Comparison of ENCODE assay signal across 8 cellular contexts in genomic region chr11:63915961-63916836, GRCh38. TPM values are rescaled to one million over a fixed set of nuclear protein-coding genes. Genes with fewer than 3 reads are reported as not detected.
DNase-seq lines count a peak whose midpoint lies in the region; ATAC-seq and TF ChIP-seq lines count a peak whose summit lies in the region.

No MANE protein-coding gene starts in this region.

- H3K9ac ChIP-seq in HUES64 (ENCODE audit: low read depth, low read length), result peak overlapping the region; percentile 94

- in situ Hi-C loops in SK-MEL-5 (cut with HindIII; ENCODE audit: low pct_unique_long_range_greater_than_20kb, low sequenced_read_pairs), result no loop called here

- H3K36me3 ChIP-seq in HUES64 (ENCODE audit: insufficient read depth, low read length) (peaks cover 30% of the 10 kb centered on the region), tibial artery (no peaks in the 10 kb centered on the region)

- H3K4me3 ChIP-seq in HUES64 (ENCODE audit: low read length) (peak overlapping the region; percentile 70), choroid plexus epithelial cell (ENCODE audit: low read depth, low read length) (peak overlapping the region; percentile 52), tibial artery (peak overlapping the region; percentile 54 to 63)

- under 1% methylated on average over 56 of the region's 56 CpGs for WGBS in HUES64

- no peak overlapping the region for H3K27ac Mint-ChIP-seq in memory B cell

- peaks cover 14% of the 10 kb centered on the region; the same call in 1 of the 2 replicates for H3K4me1 ChIP-seq in HUES64 (ENCODE audit: insufficient read depth, low read length)
- peaks cover 0 to 60% (median 55%) of the 10 kb centered on the region in 4 donors for H3K4me1 ChIP-seq in tibial artery

- no peaks in the 10 kb centered on the region for H3K36me3 Mint-ChIP-seq in memory B cell

- H3K27me3 ChIP-seq in HUES64 (ENCODE audit: insufficient read depth, low read length) (no peaks in the 10 kb centered on the region), tibial artery (no peaks in the 10 kb centered on the region)

- TF ChIP-seq CTCF in choroid plexus epithelial cell (conservative IDR thresholded peaks at IDR 0.05; ENCODE audit: low read depth, low read length) (peak; percentile 54), tibial artery (IDR thresholded peaks at IDR 0.05) (peak; percentile 21 to 49)

- H3K4me1 Mint-ChIP-seq in memory B cell, result peaks cover 11% of the 10 kb centered on the region

- ATAC-seq in memory B cell (ENCODE audit: low read depth), result peak; percentile 27
- ATAC-seq in GM21529 (IDR thresholded peaks at IDR 0.05; ENCODE audit: unreplicated experiment), result no peak
- no peak for ATAC-seq in HG03175 (IDR thresholded peaks at IDR 0.05; ENCODE audit: unreplicated experiment)

- H3K27me3 Mint-ChIP-seq in memory B cell, result peaks cover 2% of the 10 kb centered on the region

- H3K4me3 Mint-ChIP-seq in memory B cell, result peak overlapping the region; percentile 88

- peak; percentile 18 for DNase-seq in DMS114 treated with DMSO at 0.1 percent for 48 hours (lab: John Stamatoyannopoulos, UW; ENCODE audit: unreplicated experiment)
- peak; percentile 38 for DNase-seq in SK-MEL-5 (ENCODE audit: low read depth, low spot score)
- DNase-seq in choroid plexus epithelial cell (ENCODE audit: low read depth), result peak; percentile 24
- DNase-seq in memory B cell (ENCODE audit: low spot score in 2 of 2), result no peak
- DNase-seq in tibial artery, result peak in 1 of 2 donors; percentile 79

- H3K27ac ChIP-seq in HUES64 (ENCODE audit: low read depth, low read length) (peak overlapping the region; percentile 100), tibial artery (peak overlapping the region; percentile 87 to 95)

- no peaks in the 10 kb centered on the region for H3K9me3 Mint-ChIP-seq in memory B cell

- H3K9me3 ChIP-seq in HUES64 (ENCODE audit: insufficient read depth, low read depth, low read length) (no peaks in the 10 kb centered on the region), tibial artery (no peaks in the 10 kb centered on the region)

- intact Hi-C loops in tibial artery (cut with DNase I; ENCODE audit: low total_unique reads), result no loop called here

RNA-seq across cellular contexts. Expression of gene RCOR2, which starts 0.8 kb away (rescaled TPM):
- polyA plus RNA-seq in HUES64 (2013, experiment 1 of 2), result 55.5 TPM
- polyA plus RNA-seq in HUES64 (2013, experiment 2 of 2), result 56.6 TPM
- 0.63 and 0.80 TPM in 2 replicates for total RNA-seq in SK-MEL-5 (2014; rRNA removed; shearing (Covaris generic))
- 1.4 and 1.8 TPM in 2 replicates for polyA plus RNA-seq in SK-MEL-5 (2015; cell fraction: cytosol; rRNA removed)
- polyA plus RNA-seq in SK-MEL-5 (2015; cell fraction: nucleus; rRNA removed), result 1.9 and 2.9 TPM in 2 replicates

RNA-seq across cellular contexts. Expression of gene NAA40, which starts 22.6 kb away (rescaled TPM):
- 28.0 TPM for polyA plus RNA-seq in HUES64 (2013, experiment 1 of 2)
- 22.5 TPM for polyA plus RNA-seq in HUES64 (2013, experiment 2 of 2)
- total RNA-seq in SK-MEL-5 (2014; rRNA removed; shearing (Covaris generic)), result 8.7 and 10.0 TPM in 2 replicates
- polyA plus RNA-seq in SK-MEL-5 (2015; cell fraction: cytosol; rRNA removed), result 16.6 and 20.7 TPM in 2 replicates
- 82.2 and 103 TPM in 2 replicates for polyA plus RNA-seq in SK-MEL-5 (2015; cell fraction: nucleus; rRNA removed)

RNA-seq across cellular contexts. Expression of gene COX8A, which starts 58.2 kb away (rescaled TPM):
- 427 TPM for polyA plus RNA-seq in HUES64 (2013, experiment 1 of 2)
- 435 TPM for polyA plus RNA-seq in HUES64 (2013, experiment 2 of 2)
- total RNA-seq in SK-MEL-5 (2014; rRNA removed; shearing (Covaris generic)), result 583 and 585 TPM in 2 replicates
- polyA plus RNA-seq in SK-MEL-5 (2015; cell fraction: cytosol; rRNA removed), result 517 and 683 TPM in 2 replicates
- 74.4 and 88.3 TPM in 2 replicates for polyA plus RNA-seq in SK-MEL-5 (2015; cell fraction: nucleus; rRNA removed)

Comparison
In these comparisons a context has a peak if more than half of its experiments do, and no peak if none do; other contexts are left out.
1. DNase-seq: peak in DMS114 treated with DMSO at 0.1 percent for 48 hours (single experiment), SK-MEL-5 (single experiment) and choroid plexus epithelial cell (single experiment); none in memory B cell (0 of 2).
2. Peak in every context shown above with its lines, with median percentiles within 50 percentile points of each other: H3K4me3 ChIP-seq.